ENCODE assay signal across 13 cellular contexts in the genomic region with DNA sequence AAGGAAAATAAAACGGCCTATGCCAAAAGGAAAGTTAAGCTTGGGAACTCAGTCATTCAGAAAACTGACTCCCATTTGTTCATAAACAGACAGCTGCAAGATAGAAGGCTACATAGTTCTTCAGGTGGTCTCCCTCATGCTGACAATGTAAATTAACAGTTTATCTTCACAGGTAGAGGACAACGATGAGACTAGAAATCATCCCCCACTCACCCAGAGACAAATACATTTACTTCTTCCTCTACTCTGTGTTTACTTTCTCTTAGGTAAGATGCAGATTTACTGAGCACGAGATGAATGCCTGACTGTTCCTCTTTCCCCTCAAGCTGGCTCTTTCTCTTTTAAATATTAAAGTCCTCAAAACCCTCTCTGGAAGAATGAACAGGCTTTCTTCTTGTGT.
DNase-seq lines count a peak whose midpoint lies in the region; ATAC-seq and TF ChIP-seq lines count a peak whose summit lies in the region.
"Had no signal": no experiment of that assay in that cellular context is flagged by ENCODE, and none has a peak within 500 bp of the region (broad histone marks: within the 10 kb centered on the region; RNA-seq: fewer than 3 reads in every experiment).

No MANE protein-coding gene starts in this region.

- no peak overlapping the region for H4K91ac ChIP-seq in H9 (ENCODE audit: insufficient read length, low read depth, low read length)

- H2BK12ac ChIP-seq in H9 (ENCODE audit: insufficient read length, low read depth, low read length) = no peak overlapping the region

- H3K4me1 Mint-ChIP-seq in H9 = peaks cover 34 to 39% of the 10 kb centered on the region in 2 experiments
- H3K4me1 Mint-ChIP-seq in WTC11 = peaks cover 37% of the 10 kb centered on the region
- H3K4me1 Mint-ChIP-seq: CD4-positive, alpha-beta memory T cell had no signal

- peak overlapping the region; percentile 87 for H3K27ac ChIP-seq in H9 (ENCODE audit: insufficient read length, low read depth, low read length)
- peak overlapping the region; percentile 72 for H3K27ac ChIP-seq in iPS-20b (ENCODE audit: low read length)
- H3K27ac ChIP-seq: A549, C4-2B had no signal

- TF ChIP-seq CTCF in H9 (conservative IDR thresholded peaks at IDR 0.05) (no peak), WTC11 (IDR thresholded peaks at IDR 0.05) (no peak)

- H3K4me3 Mint-ChIP-seq in H9 (peak overlapping the region; percentile 11 to 30; a peak in 2 of 5 replicates), WTC11 (peak overlapping the region; percentile 49)
- H3K4me3 Mint-ChIP-seq: CD4-positive, alpha-beta memory T cell had no signal

- H4K20me1 ChIP-seq in H9 (ENCODE audit: control insufficient read depth, insufficient read depth, insufficient read length) = no peaks in the 10 kb centered on the region

- CTCF ChIA-PET in WTC11 (lab: Charles Lee) = interaction anchor here (0.8 to 1.4 kb wide), 2 partner anchors 229 to 230 kb away, joined by 3 to 5 read pairs; no protein-coding TSS in a partner anchor

- H3K9me3 ChIP-seq in H9 (ENCODE audit: control insufficient read depth, low read depth, low read length) = no peaks in the 10 kb centered on the region
- H3K9me3 ChIP-seq in iPS-20b (ENCODE audit: insufficient read depth, low read depth, low read length) = no peaks in the 10 kb centered on the region
- H3K9me3 ChIP-seq: A549, BE2C, HAP-1 had no signal

- no peak overlapping the region for H3K23ac ChIP-seq in H9 (ENCODE audit: insufficient read length, low read depth, low read length)

- H3K36me3 Mint-ChIP-seq in H9 (ENCODE audit: insufficient read depth in 1 of 3, low read depth in 3 of 3) = peaks cover 15 to 22% (median 16%) of the 10 kb centered on the region in 3 experiments
- H3K36me3 Mint-ChIP-seq in WTC11 = peaks cover 14% of the 10 kb centered on the region

- no peak overlapping the region for H2BK120ac ChIP-seq in H9 (ENCODE audit: low read depth, low read length, poor library complexity, severe bottlenecking)

- no peak overlapping the region for H2BK15ac ChIP-seq in H9 (ENCODE audit: low read depth, low read length)

- peaks cover 17% of the 10 kb centered on the region for H3K36me3 ChIP-seq in iPS-20b (ENCODE audit: insufficient read depth, low read depth, low read length)
- H3K36me3 ChIP-seq: BE2C had no signal

- peak overlapping the region; percentile 71 for H3K4me2 ChIP-seq in H9 (ENCODE audit: insufficient read depth, insufficient read length, low read length)
- H3K4me2 ChIP-seq: A549 had no signal

- peaks cover 5% of the 10 kb centered on the region for H3K4me1 ChIP-seq in H9 (ENCODE audit: insufficient read depth, low read length)
- H3K4me1 ChIP-seq in iPS-20b (ENCODE audit: insufficient read depth, low read length) = peaks cover 21% of the 10 kb centered on the region
- H3K4me1 ChIP-seq: A549, BE2C had no signal

- no CpG with 5 or more reads among the region's 3 CpGs for WGBS in H9 (ENCODE audit: extremely low coverage, insufficient read length, low lambda C conversion rate)

- no peak overlapping the region for H2BK5ac ChIP-seq in H9 (ENCODE audit: insufficient read length, low read length)

- H3K18ac ChIP-seq in H9 (ENCODE audit: insufficient read length, low read depth, low read length) = no peak overlapping the region

- H3K4ac ChIP-seq in H9 (ENCODE audit: low read depth, low read length) = no peak overlapping the region

- peak; percentile 86 for ATAC-seq in WTC11
- no peak for ATAC-seq in GM21737 (IDR thresholded peaks at IDR 0.05; ENCODE audit: unreplicated experiment)
- ATAC-seq: A549, GM12878 had no signal

- DNase-seq in H9 (no peak), WTC11 (ENCODE audit: low spot score) (no peak), T1000 (lab: John Stamatoyannopoulos, UW) (no peak), inferior parietal cortex (ENCODE audit: extremely low spot score) (no peak)
- DNase-seq: BE2C; CD4-positive, alpha-beta memory T cell; DMS79 had no signal

- H3K14ac ChIP-seq in H9 (ENCODE audit: insufficient read depth, low read length) = no peak overlapping the region

- no peaks in the 10 kb centered on the region for H3K27me3 ChIP-seq in H9 (ENCODE audit: insufficient read depth, low read length)
- H3K27me3 ChIP-seq in iPS-20b (ENCODE audit: insufficient read depth, low read length) = no peaks in the 10 kb centered on the region
- H3K27me3 ChIP-seq: BE2C had no signal

- no peak overlapping the region for H4K5ac ChIP-seq in H9 (ENCODE audit: insufficient read length, low read depth, low read length)

- no peak overlapping the region for H2AFZ ChIP-seq in H9 (ENCODE audit: low read length)

- no peaks in the 10 kb centered on the region for H3K79me1 ChIP-seq in H9 (ENCODE audit: insufficient read depth, low read depth, low read length, poor library complexity, severe bottlenecking)

- no peaks in the 10 kb centered on the region for H3K27me3 Mint-ChIP-seq in H9 (ENCODE audit: low read depth)
- H3K27me3 Mint-ChIP-seq in WTC11 (ENCODE audit: low read depth) = no peaks in the 10 kb centered on the region
- H3K27me3 Mint-ChIP-seq: CD4-positive, alpha-beta memory T cell had no signal

- H2AK5ac ChIP-seq in H9 (ENCODE audit: insufficient read length, low read length) = no peak overlapping the region

- no peaks in the 10 kb centered on the region for H3K79me2 ChIP-seq in H9 (ENCODE audit: insufficient read depth, low read length)

- no peak overlapping the region for H3K56ac ChIP-seq in H9 (ENCODE audit: insufficient read length, low read depth, low read length)

- no peak overlapping the region for H2BK20ac ChIP-seq in H9 (ENCODE audit: low read depth, low read length, poor library complexity, severe bottlenecking)

- H3K4me3 ChIP-seq in iPS-20b (ENCODE audit: low read length) = peak overlapping the region; percentile 48; the same call in 1 of the 2 replicates
- H3K4me3 ChIP-seq: A549, GM12878, HAP-1 had no signal

- H3K9ac ChIP-seq in H9 (ENCODE audit: extremely low read depth, insufficient read length, low read length) = peak overlapping the region; percentile 44
- peak overlapping the region; percentile 77 for H3K9ac ChIP-seq in iPS-20b (ENCODE audit: low read depth, low read length)

- H3K23me2 ChIP-seq in H9 (ENCODE audit: insufficient read length, low read depth, low read length, poor library complexity, severe bottlenecking) = no peaks in the 10 kb centered on the region

- H3T11ph ChIP-seq in H9 (ENCODE audit: low read length) = no peak overlapping the region

- H4K8ac ChIP-seq in H9 (replicated peaks; ENCODE audit: insufficient read length, low read depth, low read length) = no peak overlapping the region

- H3K9me3 Mint-ChIP-seq in H9 = no peaks in the 10 kb centered on the region
- H3K9me3 Mint-ChIP-seq in WTC11 = no peaks in the 10 kb centered on the region
- H3K9me3 Mint-ChIP-seq: CD4-positive, alpha-beta memory T cell had no signal

- H3K27ac Mint-ChIP-seq in H9 = peak overlapping the region; percentile 21 to 98 (median 97); a peak in 6 of 7 replicates
- H3K27ac Mint-ChIP-seq in WTC11 = peak overlapping the region; percentile 95

- POLR2A ChIA-PET in WTC11 (lab: Charles Lee) = interaction anchor here (0.6 to 0.9 kb wide), 2 partner anchors 8 to 36 kb away, joined by 3 read pairs; no protein-coding TSS in a partner anchor

TF ChIP-seq in WTC11, 78 proteins besides CTCF, POLR2A, EP300 and RAD21:
- TF ChIP-seq FOXK1 (CRISPR knock-in tag; IDR thresholded peaks at IDR 0.05) (peak; percentile 73; the same call in 1 of the 2 replicates), ETV6 (CRISPR knock-in tag; IDR thresholded peaks at IDR 0.05) (peak; percentile 49; the same call in 1 of the 2 replicates), FOXP4 (CRISPR knock-in tag; IDR thresholded peaks at IDR 0.05) (peak; percentile 57; the same call in 1 of the 2 replicates), GRHL2 (CRISPR knock-in tag; IDR thresholded peaks at IDR 0.05; ENCODE audit: insufficient replicate concordance, severe bottlenecking) (no peak), ZBTB21 (CRISPR knock-in tag; IDR thresholded peaks at IDR 0.05; ENCODE audit: borderline replicate concordance) (no peak)
TF ChIP-seq in WTC11: peak in this region for 3.
